Comparison of ENCODE assay signal across 20 cellular contexts in the genomic region with DNA sequence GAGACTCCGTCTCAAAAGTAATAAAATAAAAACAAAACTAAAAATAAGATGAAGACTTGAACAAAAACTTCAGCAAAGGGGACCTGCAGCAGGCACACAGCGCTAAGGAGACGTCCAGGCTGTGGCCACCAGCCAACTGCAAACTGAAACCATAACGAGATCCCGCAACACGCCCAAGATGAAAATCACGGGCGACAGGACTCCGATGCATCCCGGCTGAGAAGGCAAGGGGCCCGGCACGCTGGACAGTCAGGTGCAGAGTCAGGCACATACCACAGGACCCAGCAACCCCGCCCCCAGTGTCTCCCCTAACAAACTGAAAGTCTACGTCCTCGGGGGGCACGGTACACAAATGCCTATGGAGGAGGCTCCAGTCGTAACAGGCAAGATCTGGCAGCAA. TPM values are rescaled to one million over a fixed set of nuclear protein-coding genes. Genes with fewer than 3 reads are reported as not detected.
DNase-seq lines count a peak whose midpoint lies in the region; ATAC-seq and TF ChIP-seq lines count a peak whose summit lies in the region.
"Had no signal": no experiment of that assay in that cellular context is flagged by ENCODE, and none has a peak within 500 bp of the region (broad histone marks: within the 10 kb centered on the region; RNA-seq: fewer than 3 reads in every experiment).

No MANE protein-coding gene starts in this region.

- no peaks in the 10 kb centered on the region for H3K27me3 ChIP-seq in psoas muscle (ENCODE audit: insufficient read depth in 3 of 3, low read length in 2 of 3)
- H3K27me3 ChIP-seq: BLaER1 treated with 17β-estradiol and CSF1 and Interleukin-3, amounts not matched to agents 10 nM and 100 nM; SJCRH30 had no signal

- BruUV-seq in MCF 10A (replicated peaks; lab: Mats Ljungman, UMichigan), result no TSS peak

- CTCF ChIA-PET in MCF 10A (lab: Yijun Ruan, JAX), result no interaction called here

- peak overlapping the region; percentile 35 for H3K4me3 ChIP-seq in epithelial cell of proximal tubule (ENCODE audit: low read depth, low read length)
- H3K4me3 ChIP-seq in psoas muscle, result peak overlapping the region; percentile 11
- H3K4me3 ChIP-seq: BLaER1 treated with 17β-estradiol and CSF1 and Interleukin-3, amounts not matched to agents 10 nM and 100 nM; PC-9; SJCRH30 had no signal

- no peaks in the 10 kb centered on the region for H3K9me3 Mint-ChIP-seq in MCF 10A (ENCODE audit: unreplicated experiment)
- no peaks in the 10 kb centered on the region for H3K9me3 Mint-ChIP-seq in IgD-negative memory B cell
- H3K9me3 Mint-ChIP-seq: CD8-positive, alpha-beta T cell had no signal

- H3K36me3 Mint-ChIP-seq in MCF 10A (ENCODE audit: insufficient read depth, unreplicated experiment) (peaks cover 12% of the 10 kb centered on the region), IgD-negative memory B cell (no peaks in the 10 kb centered on the region)
- H3K36me3 Mint-ChIP-seq: CD8-positive, alpha-beta T cell had no signal

- no peak overlapping the region for H3K27ac Mint-ChIP-seq in MCF 10A (ENCODE audit: low read depth, unreplicated experiment)
- H3K27ac Mint-ChIP-seq in IgD-negative memory B cell, result peak overlapping the region in 2 of 3 donors; percentile 5 to 51
- H3K27ac Mint-ChIP-seq: CD8-positive, alpha-beta T cell had no signal

- H3K36me3 ChIP-seq in psoas muscle (ENCODE audit: insufficient read depth in 1 of 2, low read depth in 1 of 2), result peaks cover 0 to 2% of the 10 kb centered on the region in 2 donors
- H3K36me3 ChIP-seq: SJCRH30 had no signal

- ATAC-seq in psoas muscle (no peak), HG03469 (IDR thresholded peaks at IDR 0.05; ENCODE audit: unreplicated experiment) (no peak)
- ATAC-seq: CD8-positive, alpha-beta T cell had no signal

- H3K27me3 Mint-ChIP-seq in MCF 10A (ENCODE audit: insufficient read depth, unreplicated experiment) (no peaks in the 10 kb centered on the region), IgD-negative memory B cell (no peaks in the 10 kb centered on the region)

- peaks cover 12% of the 10 kb centered on the region for H3K4me1 ChIP-seq in psoas muscle

- in situ Hi-C loops in T47D (cut with HindIII; ENCODE audit: low pct_unique_long_range_greater_than_20kb, low sequenced_read_pairs), result no loop called here

- POLR2A ChIA-PET in MCF 10A (lab: Yijun Ruan, JAX), result interaction anchor here (1.3 kb wide), 1 partner anchor 8 kb away, joined by 5 read pairs; no protein-coding TSS in a partner anchor

- H3K4me1 Mint-ChIP-seq in MCF 10A (ENCODE audit: insufficient read depth, unreplicated experiment) (no peaks in the 10 kb centered on the region), IgD-negative memory B cell (peaks cover 0 to 1% (median 0%) of the 10 kb centered on the region in 3 donors)

- intact Hi-C loops in MCF 10A (cut with micrococcal nuclease), result no loop called here
- intact Hi-C loops in psoas muscle (cut with DNase I), result no loop called here

- TF ChIP-seq CTCF in MCF 10A (IDR thresholded peaks at IDR 0.05; ENCODE audit: unreplicated experiment), result no peak
- no peak for TF ChIP-seq CTCF in epithelial cell of proximal tubule (conservative IDR thresholded peaks at IDR 0.05; ENCODE audit: low read depth, low read length)
- no peak for TF ChIP-seq CTCF in psoas muscle (IDR thresholded peaks at IDR 0.05)

- H3K27ac ChIP-seq in psoas muscle, result no peak overlapping the region
- H3K27ac ChIP-seq: BLaER1 treated with 17β-estradiol and CSF1 and Interleukin-3, amounts not matched to agents 10 nM and 100 nM; PC-9; SJCRH30 had no signal

- WGBS in psoas muscle, 3 donors, result 62 to 76% (median 62%) methylated on average over 17 of the region's 17 CpGs

- no peak overlapping the region for H3K4me3 Mint-ChIP-seq in MCF 10A (ENCODE audit: unreplicated experiment)
- H3K4me3 Mint-ChIP-seq in IgD-negative memory B cell, result no peak overlapping the region
- H3K4me3 Mint-ChIP-seq: CD8-positive, alpha-beta T cell had no signal

- no peaks in the 10 kb centered on the region for H3K9me3 ChIP-seq in psoas muscle
- H3K9me3 ChIP-seq: BLaER1 treated with 17β-estradiol and CSF1 and Interleukin-3, amounts not matched to agents 10 nM and 100 nM; SJCRH30 had no signal

- DNase-seq in T47D (ENCODE audit: low read depth in 1 of 2, low spot score in 1 of 2), result peak; percentile 40 to 59
- DNase-seq in MCF 10A (ENCODE audit: unreplicated experiment), result no peak
- no peak for DNase-seq in epithelial cell of proximal tubule (ENCODE audit: low read depth)
- no peak for DNase-seq in psoas muscle
- DNase-seq in NOMO-1 (lab: John Stamatoyannopoulos, UW; ENCODE audit: unreplicated experiment in 2 of 2), result no peak
- DNase-seq: Calu3, EL, Kasumi-1, NCI-H1092 treated with DMSO at 0.1 percent for 48 hours, NCI-H146, NCI-H2029 treated with DMSO at 0.1 percent for 48 hours, NCI-H2227 treated with DMSO at 0.1 percent for 48 hours, NCI-H510A treated with DMSO at 0.1 percent for 48 hours, NCI-H774, PC-9, SJCRH30 had no signal

RNA-seq across cellular contexts. Expression of gene HRAS, which starts 9.2 kb away (rescaled TPM):
- 115 and 123 TPM in 2 replicates for total RNA-seq in MCF 10A (2022)
- 22.5 TPM for polyA plus RNA-seq in IgD-negative memory B cell
- total RNA-seq in epithelial cell of proximal tubule, result 63.2 and 128 TPM in 2 replicates
- total RNA-seq in psoas muscle, result 10 to 100 TPM; 43.6 to 74.7 (median 53.9) TPM
- 10 to 100 TPM; 53.9 to 76.2 (median 66.3) TPM for polyA plus RNA-seq in psoas muscle

RNA-seq across cellular contexts. Expression of gene LRRC56, which starts 11.1 kb away (rescaled TPM):
- 0.54 and 0.75 TPM in 2 replicates for total RNA-seq in MCF 10A (2022)
- polyA plus RNA-seq in IgD-negative memory B cell, result 2.6 TPM
- 0.87 and 1.6 TPM in 2 replicates for total RNA-seq in epithelial cell of proximal tubule
- under 1 TPM; 0.30 to 0.84 (median 0.55) TPM for total RNA-seq in psoas muscle
- polyA plus RNA-seq in psoas muscle, result under 1 TPM in 2 of 3 donors, not detected in 1; 0.39 to 0.61 TPM

RNA-seq across cellular contexts. Expression of gene RNH1, which starts 19.1 kb away (rescaled TPM):
- total RNA-seq in MCF 10A (2022), result 288 TPM in 2 replicates
- 202 TPM for polyA plus RNA-seq in IgD-negative memory B cell
- 163 and 204 TPM in 2 replicates for total RNA-seq in epithelial cell of proximal tubule
- total RNA-seq in psoas muscle, result 100 to 1,000 TPM; 103 to 145 (median 113) TPM
- 100 to 1,000 TPM; 105 to 181 (median 105) TPM for polyA plus RNA-seq in psoas muscle

RNA-seq across cellular contexts. Expression of gene LMNTD2, which starts 34.3 kb away (rescaled TPM):
- total RNA-seq in MCF 10A (2022), result 6.1 and 8.0 TPM in 2 replicates
- polyA plus RNA-seq in IgD-negative memory B cell, result 3.8 TPM
- total RNA-seq in epithelial cell of proximal tubule, result 1.5 and 2.2 TPM in 2 replicates
- total RNA-seq in psoas muscle, result under 1 TPM in 2 of 4 donors, not detected in 2; 0.25 to 0.27 TPM
- polyA plus RNA-seq in psoas muscle, result under 1 TPM; 0.04 to 0.12 (median 0.09) TPM

RNA-seq across cellular contexts. Expression of gene RASSF7, which starts 34.6 kb away (rescaled TPM):
- 11.4 and 13.3 TPM in 2 replicates for total RNA-seq in MCF 10A (2022)
- 42.0 TPM for polyA plus RNA-seq in IgD-negative memory B cell
- total RNA-seq in epithelial cell of proximal tubule, result 106 and 154 TPM in 2 replicates
- total RNA-seq in psoas muscle, result 1 to 10 TPM in 1 of 4 donors, under 1 TPM in 2, not detected in 1; 0.78 to 1.2 (median 0.84) TPM
- polyA plus RNA-seq in psoas muscle, result 1 to 10 TPM in 1 of 3 donors, under 1 TPM in 2; 0.65 to 1.4 (median 1.00) TPM

Comparison
In these comparisons a context has a peak if more than half of its experiments do, and no peak if none do; other contexts are left out.
1. DNase-seq: peak in T47D (2 of 2); none in MCF 10A (single experiment), epithelial cell of proximal tubule (single experiment), psoas muscle (0 of 2) and NOMO-1 (0 of 2).